1 cellular context compared by ENCODE assay signal in the genomic region with DNA sequence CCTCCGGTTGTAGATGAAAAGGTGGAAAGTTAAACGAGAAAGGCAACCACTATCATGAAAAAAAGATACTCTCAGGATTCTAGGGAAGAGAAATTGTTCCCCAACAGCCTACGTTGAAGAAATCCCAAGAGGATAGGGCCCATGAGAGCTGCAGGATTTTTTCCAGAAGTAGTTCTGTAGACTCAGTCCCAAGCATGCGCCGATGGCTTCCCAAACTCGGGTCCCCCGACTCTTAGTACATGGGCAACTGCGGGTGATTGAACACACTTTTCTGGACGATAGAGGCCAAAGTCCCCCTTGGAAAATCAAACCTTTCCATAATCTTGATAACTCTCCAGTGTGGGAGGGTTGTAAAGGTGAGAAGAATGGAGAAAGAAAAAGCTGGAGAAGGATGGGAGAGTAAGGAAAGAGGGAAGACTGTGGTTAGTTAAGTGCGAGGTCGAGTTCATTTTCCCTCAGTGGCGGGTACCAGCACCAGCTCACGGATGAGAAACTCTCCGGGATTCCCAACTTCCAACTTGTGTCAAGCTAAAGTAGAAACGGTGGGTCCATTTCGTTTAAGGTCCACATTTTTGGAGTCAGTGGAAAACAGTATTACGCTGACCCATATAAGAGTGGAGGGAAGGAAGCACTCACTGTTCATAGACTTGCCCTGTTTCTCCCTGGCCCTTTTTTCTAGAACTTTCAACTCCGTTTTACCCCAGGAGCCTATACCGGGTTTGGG.
TF ChIP-seq lines count a peak whose summit lies in the region.

No MANE protein-coding gene starts in this region.

TF ChIP-seq in WTC11, 78 proteins besides CTCF, POLR2A, EP300 and RAD21 (continued from another document):
- TF ChIP-seq, protein P1, sequence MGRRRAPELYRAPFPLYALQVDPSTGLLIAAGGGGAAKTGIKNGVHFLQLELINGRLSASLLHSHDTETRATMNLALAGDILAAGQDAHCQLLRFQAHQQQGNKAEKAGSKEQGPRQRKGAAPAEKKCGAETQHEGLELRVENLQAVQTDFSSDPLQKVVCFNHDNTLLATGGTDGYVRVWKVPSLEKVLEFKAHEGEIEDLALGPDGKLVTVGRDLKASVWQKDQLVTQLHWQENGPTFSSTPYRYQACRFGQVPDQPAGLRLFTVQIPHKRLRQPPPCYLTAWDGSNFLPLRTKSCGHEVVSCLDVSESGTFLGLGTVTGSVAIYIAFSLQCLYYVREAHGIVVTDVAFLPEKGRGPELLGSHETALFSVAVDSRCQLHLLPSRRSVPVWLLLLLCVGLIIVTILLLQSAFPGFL (CRISPR knock-in tag; IDR thresholded peaks at IDR 0.05; ENCODE audit: borderline replicate concordance): no peak
- TF ChIP-seq GRHL2 (CRISPR knock-in tag; IDR thresholded peaks at IDR 0.05; ENCODE audit: insufficient replicate concordance, severe bottlenecking) (no peak), GABPB1 (CRISPR knock-in tag; IDR thresholded peaks at IDR 0.05) (no peak), ZNF396 (CRISPR knock-in tag; IDR thresholded peaks at IDR 0.05; ENCODE audit: borderline replicate concordance) (no peak), NFE2L1 (CRISPR knock-in tag; IDR thresholded peaks at IDR 0.05) (no peak)
- TF ChIP-seq, protein P2, sequence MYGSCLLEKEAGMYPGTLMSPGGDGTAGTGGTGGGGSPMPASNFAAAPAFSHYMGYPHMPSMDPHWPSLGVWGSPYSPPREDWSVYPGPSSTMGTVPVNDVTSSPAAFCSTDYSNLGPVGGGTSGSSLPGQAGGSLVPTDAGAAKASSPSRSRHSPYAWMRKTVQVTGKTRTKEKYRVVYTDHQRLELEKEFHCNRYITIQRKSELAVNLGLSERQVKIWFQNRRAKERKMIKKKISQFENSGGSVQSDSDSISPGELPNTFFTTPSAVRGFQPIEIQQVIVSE (CRISPR knock-in tag; IDR thresholded peaks at IDR 0.05; ENCODE audit: borderline replicate concordance): no peak
- TF ChIP-seq, protein P3, sequence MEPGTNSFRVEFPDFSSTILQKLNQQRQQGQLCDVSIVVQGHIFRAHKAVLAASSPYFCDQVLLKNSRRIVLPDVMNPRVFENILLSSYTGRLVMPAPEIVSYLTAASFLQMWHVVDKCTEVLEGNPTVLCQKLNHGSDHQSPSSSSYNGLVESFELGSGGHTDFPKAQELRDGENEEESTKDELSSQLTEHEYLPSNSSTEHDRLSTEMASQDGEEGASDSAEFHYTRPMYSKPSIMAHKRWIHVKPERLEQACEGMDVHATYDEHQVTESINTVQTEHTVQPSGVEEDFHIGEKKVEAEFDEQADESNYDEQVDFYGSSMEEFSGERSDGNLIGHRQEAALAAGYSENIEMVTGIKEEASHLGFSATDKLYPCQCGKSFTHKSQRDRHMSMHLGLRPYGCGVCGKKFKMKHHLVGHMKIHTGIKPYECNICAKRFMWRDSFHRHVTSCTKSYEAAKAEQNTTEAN (CRISPR knock-in tag; IDR thresholded peaks at IDR 0.05): no peak
